22 cellular contexts compared by ENCODE assay signal in genomic region chr7:155845226-155845625, GRCh38. TPM values are rescaled to one million over a fixed set of nuclear protein-coding genes. Genes with fewer than 3 reads are reported as not detected.
DNase-seq lines count a peak whose midpoint lies in the region; ATAC-seq and TF ChIP-seq lines count a peak whose summit lies in the region.
"Had no signal": no experiment of that assay in that cellular context is flagged by ENCODE, and none has a peak within 500 bp of the region (broad histone marks: within the 10 kb centered on the region; RNA-seq: fewer than 3 reads in every experiment).

No MANE protein-coding gene starts in this region.

- TF ChIP-seq CTCF in RWPE2 (IDR thresholded peaks at IDR 0.05; ENCODE audit: poor library complexity, severe bottlenecking) (no peak), spleen (IDR thresholded peaks at IDR 0.05 in 8 of 11, conservative IDR thresholded peaks at IDR 0.05 in 3 of 11) (no peak)

- H3K9me3 ChIP-seq in RWPE2 (ENCODE audit: severe bottlenecking) (no peaks in the 10 kb centered on the region), spleen (no peaks in the 10 kb centered on the region)
- H3K9me3 ChIP-seq: BLaER1, HAP-1 had no signal

- H3K27me3 ChIP-seq in RWPE2 (ENCODE audit: insufficient read depth, poor library complexity, severe bottlenecking) = peaks cover 6% of the 10 kb centered on the region
- peaks cover 0 to 60% (median 2%) of the 10 kb centered on the region in 7 donors for H3K27me3 ChIP-seq in spleen (replicated peaks in 1 of 7)

- DNase-seq in activated effector memory CD4-positive, alpha-beta T cell treated with anti-CD3 and anti-CD28 coated beads, Interleukin-2, amount 50 U/mL, for 16 hours = peak; percentile 46
- DNase-seq in activated effector memory CD4-positive, alpha-beta T cell treated with Interleukin-2 at 50 U/mL for 16 hours = no peak
- DNase-seq in RWPE2 (ENCODE audit: low spot score) (peak; percentile 38), mesenteric fat pad (ENCODE audit: low spot score) (peak; percentile 79), spleen (peak; percentile 52), NCI-H510A treated with DMSO at 0.1 percent for 48 hours (lab: John Stamatoyannopoulos, UW) (no peak)
- DNase-seq: CD4-positive, alpha-beta memory T cell; DMS153; DMS79; GDM1; GM23248; IMR-90 had no signal

- H3K4me1 ChIP-seq in RWPE2 (ENCODE audit: insufficient read depth, poor library complexity, severe bottlenecking) (no peaks in the 10 kb centered on the region), spleen (no peaks in the 10 kb centered on the region)
- H3K4me1 ChIP-seq: HAP-1 had no signal

- intact Hi-C loops in spleen (cut with DNase I; ENCODE audit: low total_unique reads) = no loop called here

- H3K36me3 ChIP-seq in RWPE2 (ENCODE audit: low read depth) (no peaks in the 10 kb centered on the region), spleen (no peaks in the 10 kb centered on the region)
- H3K36me3 ChIP-seq: BLaER1, HAP-1 had no signal

- H3K27ac ChIP-seq in RWPE2 (ENCODE audit: poor library complexity, severe bottlenecking) (no peak overlapping the region), spleen (no peak overlapping the region)
- H3K27ac ChIP-seq: 22Rv1, BLaER1, GM23248, HL-60 had no signal

- WGBS in spleen, 5 donors = 85 to 92% (median 88%) methylated on average over 14 of the region's 14 CpGs

- TF ChIP-seq POLR2A in spleen (IDR thresholded peaks at IDR 0.05) = no peak

- H3K4me3 ChIP-seq in RWPE2 (ENCODE audit: severe bottlenecking) = no peak overlapping the region
- no peak overlapping the region for H3K4me3 ChIP-seq in spleen
- H3K4me3 ChIP-seq: BLaER1, GM23248, HAP-1 had no signal

- no peak for ATAC-seq in RWPE2 (ENCODE audit: low read depth)
- ATAC-seq in HG03378 (IDR thresholded peaks at IDR 0.05; ENCODE audit: unreplicated experiment) = no peak

RNA-seq across cellular contexts. Expression of gene SHH, which starts 33.0 kb away (rescaled TPM):
- not detected for total RNA-seq in mesenteric fat pad
- not detected for total RNA-seq in spleen
- polyA plus RNA-seq in spleen = not detected
- total RNA-seq: A673; CD4-positive, alpha-beta memory T cell; GM23248; H4; HT1080 had no signal
- polyA plus RNA-seq: AG04450, CD14-positive monocyte, GM23248 had no signal

Comparison
In these comparisons a context has a peak if more than half of its experiments do, and no peak if none do; other contexts are left out.
1. DNase-seq: peak in activated effector memory CD4-positive, alpha-beta T cell treated with anti-CD3 and anti-CD28 coated beads, Interleukin-2, amount 50 U/mL, for 16 hours (single experiment), RWPE2 (single experiment), mesenteric fat pad (single experiment) and spleen (single experiment); none in activated effector memory CD4-positive, alpha-beta T cell treated with Interleukin-2 at 50 U/mL for 16 hours (single experiment) and NCI-H510A treated with DMSO at 0.1 percent for 48 hours (single experiment).